27 cellular contexts compared by ENCODE assay signal in the genomic region with DNA sequence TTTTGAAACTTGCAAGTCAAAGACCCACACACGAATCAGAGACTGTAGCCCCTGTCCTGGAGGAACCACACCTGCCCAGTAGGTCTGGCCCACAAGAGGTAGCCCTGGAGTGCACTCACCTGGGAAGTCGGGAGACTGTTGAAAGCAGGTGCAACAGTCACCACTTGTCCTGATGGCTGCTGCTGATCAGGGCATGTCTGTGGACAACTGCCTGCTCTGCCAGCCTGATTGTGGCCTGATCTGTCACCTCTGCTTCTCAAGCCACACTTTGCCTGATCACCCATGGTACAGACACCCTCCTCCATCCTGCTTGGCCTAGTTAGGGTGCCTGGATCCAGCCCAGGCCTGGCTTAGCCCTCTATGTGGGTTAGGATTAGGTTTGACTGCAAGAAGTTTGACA.
DNase-seq lines count a peak whose midpoint lies in the region; ATAC-seq, FAIRE-seq and TF ChIP-seq lines count a peak whose summit lies in the region.
"Had no signal": no experiment of that assay in that cellular context is flagged by ENCODE, and none has a peak within 500 bp of the region (broad histone marks: within the 10 kb centered on the region; RNA-seq: fewer than 3 reads in every experiment).

No MANE protein-coding gene starts in this region.

- no peak overlapping the region for H2BK120ac ChIP-seq in mesenchymal stem cell (ENCODE audit: low read depth, low read length)

- H2BK12ac ChIP-seq in mesenchymal stem cell (ENCODE audit: low read length in 2 of 2), result peak overlapping the region in 1 of 2 experiments; percentile 87

- H2BK15ac ChIP-seq in mesenchymal stem cell (ENCODE audit: low read depth, poor library complexity, severe bottlenecking), result no peak overlapping the region

- TF ChIP-seq CTCF in A549 (IDR thresholded peaks at IDR 0.05), result no peak
- TF ChIP-seq CTCF in HCT116 (IDR thresholded peaks at IDR 0.05 in 2 of 3, conservative IDR thresholded peaks at IDR 0.05 in 1 of 3; ENCODE audit: borderline replicate concordance in 1 of 3, insufficient read depth in 1 of 3, low read depth in 2 of 3, low read length in 2 of 3), result no peak
- TF ChIP-seq CTCF in brain (conservative IDR thresholded peaks at IDR 0.05), result no peak
- TF ChIP-seq CTCF in endodermal cell (conservative IDR thresholded peaks at IDR 0.05), result no peak

- H3K4me1 ChIP-seq in A549 (peaks cover 16% of the 10 kb centered on the region), HCT116 (ENCODE audit: control insufficient read depth in 1 of 2, insufficient read depth in 2 of 2, low read length in 2 of 2) (peaks cover 7 to 18% of the 10 kb centered on the region in 2 experiments), mesenchymal stem cell (ENCODE audit: control insufficient read depth, insufficient read depth, low read depth, low read length) (peaks cover 16% of the 10 kb centered on the region), endodermal cell (ENCODE audit: control insufficient read depth, insufficient read depth, low read length) (peaks cover 5% of the 10 kb centered on the region)

- WGBS in A549 (ENCODE audit: missing lambda C conversion rate), result 89% methylated on average over 2 of the region's 2 CpGs
- 100% methylated on average over 2 of the region's 2 CpGs for WGBS in mesenchymal stem cell
- WGBS in endodermal cell (ENCODE audit: insufficient coverage in 1 of 2, insufficient read length in 1 of 2), 2 experiments, result 92 to 100% methylated on average over 2 of the region's 2 CpGs

- CTCF ChIA-PET in A549 (lab: Yijun Ruan, JAX) (interaction anchor here (1.0 to 2.5 kb wide), 6 partner anchors 9 to 332 kb away, joined by 3 to 8 read pairs (median 4); no protein-coding TSS in a partner anchor), HCT116 (lab: Charles Lee) (no interaction called here)
- CTCF ChIA-PET in activated CD4-positive, alpha-beta T cell treated with anti-CD3 and anti-CD28 coated beads for 36 hours (lab: Charles Lee), result interaction anchor here (1.0 kb wide), 1 partner anchor 17 kb away, joined by 3 read pairs; no protein-coding TSS in a partner anchor

- H2AK5ac ChIP-seq in mesenchymal stem cell (ENCODE audit: low read length, severe bottlenecking), result peak overlapping the region; percentile 89

- H3K4me2 ChIP-seq in A549 (peak overlapping the region; percentile 50), HCT116 (ENCODE audit: low read length) (peak overlapping the region; percentile 41; the same call in 1 of the 2 replicates), mesenchymal stem cell (ENCODE audit: low read length, poor library complexity, severe bottlenecking) (no peak overlapping the region)

- H3K9me3 Mint-ChIP-seq in brain, result no peaks in the 10 kb centered on the region
- no peaks in the 10 kb centered on the region for H3K9me3 Mint-ChIP-seq in activated CD4-positive, alpha-beta T cell treated with anti-CD3 and anti-CD28 coated beads for 36 hours (ENCODE audit: low read depth)
- no peaks in the 10 kb centered on the region for H3K9me3 Mint-ChIP-seq in endodermal cell
- H3K9me3 Mint-ChIP-seq: activated CD4-positive, alpha-beta T cell treated with anti-CD3 and anti-CD28 coated beads, Interleukin-2, amount 10 ng/mL, durations not matched to agents 24 days and 14 days; natural killer cell; stimulated activated effector memory CD8-positive, alpha-beta T cell treated with anti-CD3 and anti-CD28 coated beads, Interleukin-12 subunit alpha, Interleukin-12 subunit beta, amount 100 ng/mL, for 72 hours had no signal

- H3K4me3 ChIP-seq in A549 (no peak overlapping the region), HCT116 (replicated peaks in 1 of 2; ENCODE audit: low read depth in 1 of 2, low read length in 2 of 2) (no peak overlapping the region), mesenchymal stem cell (ENCODE audit: insufficient read depth in 1 of 2, low read depth in 1 of 2, low read length in 2 of 2) (no peak overlapping the region), endodermal cell (ENCODE audit: low read length) (no peak overlapping the region)

- H3K27me3 Mint-ChIP-seq in brain (peaks cover 40% of the 10 kb centered on the region), endodermal cell (ENCODE audit: insufficient read depth) (peaks cover 2% of the 10 kb centered on the region)
- H3K27me3 Mint-ChIP-seq in activated CD4-positive, alpha-beta T cell treated with anti-CD3 and anti-CD28 coated beads for 36 hours, result no peaks in the 10 kb centered on the region

- ATAC-seq in A549 (peak in 1 of 2 experiments; percentile 14; a peak in 3 of 6 replicates), HCT116 (peak; percentile 20), HG03571 (IDR thresholded peaks at IDR 0.05; ENCODE audit: unreplicated experiment) (no peak)
- no peak for ATAC-seq in activated CD4-positive, alpha-beta T cell treated with anti-CD3 and anti-CD28 coated beads for 36 hours
- ATAC-seq: left lobe of liver, natural killer cell had no signal

- H3K9me3 ChIP-seq in A549 (no peaks in the 10 kb centered on the region), HCT116 (ENCODE audit: control insufficient read depth in 1 of 2, insufficient read depth in 1 of 2, low read depth in 1 of 2, low read length in 2 of 2) (no peaks in the 10 kb centered on the region), mesenchymal stem cell (ENCODE audit: control insufficient read depth, low read length) (no peaks in the 10 kb centered on the region), endodermal cell (ENCODE audit: control insufficient read depth, low read length) (no peaks in the 10 kb centered on the region)

- no peaks in the 10 kb centered on the region for H3K9me2 ChIP-seq in HCT116 (ENCODE audit: insufficient read depth)

- TF ChIP-seq RAD21 in A549 (conservative IDR thresholded peaks at IDR 0.05 in 1 of 2, IDR thresholded peaks at IDR 0.05 in 1 of 2) (no peak), HCT116 (IDR thresholded peaks at IDR 0.05; ENCODE audit: low read depth) (no peak)

- no peak overlapping the region for H3K4ac ChIP-seq in mesenchymal stem cell (ENCODE audit: low read depth in 1 of 2, low read length in 2 of 2)

- H3K14ac ChIP-seq in mesenchymal stem cell (ENCODE audit: low read length in 2 of 2), result no peak overlapping the region

- POLR2A ChIA-PET in A549 (lab: Yijun Ruan, JAX), result no interaction called here
- POLR2A ChIA-PET in HCT116 (lab: Charles Lee), result no interaction called here
- POLR2A ChIA-PET in activated CD4-positive, alpha-beta T cell treated with anti-CD3 and anti-CD28 coated beads for 36 hours (lab: Charles Lee), result interaction anchor here (0.6 kb wide), 2 partner anchors 19 to 767 kb away, joined by 3 to 12 read pairs; no protein-coding TSS in a partner anchor

- H3K18ac ChIP-seq in mesenchymal stem cell (ENCODE audit: low read depth in 1 of 2, low read length in 2 of 2), result no peak overlapping the region

- H3K79me2 ChIP-seq in HCT116 (ENCODE audit: insufficient read depth, low read length), result no peaks in the 10 kb centered on the region

- no peak for FAIRE-seq in A549 (lab: Jason Lieb, UNC)
- FAIRE-seq: colon had no signal

- TF ChIP-seq POLR2A in A549 (IDR thresholded peaks at IDR 0.05; ENCODE audit: low read length) (no peak), HCT116 (IDR thresholded peaks at IDR 0.05; ENCODE audit: borderline replicate concordance, extremely low read depth, insufficient read depth, insufficient read length) (no peak)

- no peak overlapping the region for H3K4me3 Mint-ChIP-seq in brain
- H3K4me3 Mint-ChIP-seq in activated CD4-positive, alpha-beta T cell treated with anti-CD3 and anti-CD28 coated beads for 36 hours, result no peak overlapping the region
- no peak overlapping the region for H3K4me3 Mint-ChIP-seq in endodermal cell
- H3K4me3 Mint-ChIP-seq: activated CD4-positive, alpha-beta T cell treated with anti-CD3 and anti-CD28 coated beads, Interleukin-2, amount 10 ng/mL, durations not matched to agents 24 days and 14 days; natural killer cell; stimulated activated effector memory CD8-positive, alpha-beta T cell treated with anti-CD3 and anti-CD28 coated beads, Interleukin-12 subunit alpha, Interleukin-12 subunit beta, amount 100 ng/mL, for 72 hours had no signal

- H2BK5ac ChIP-seq in mesenchymal stem cell (ENCODE audit: low read depth, low read length, poor library complexity, severe bottlenecking), result no peak overlapping the region

- no peak overlapping the region for H3K23ac ChIP-seq in mesenchymal stem cell (ENCODE audit: low read length in 2 of 2)

- no TSS peak for BruUV-seq in HCT116 (replicated peaks; lab: Mats Ljungman, UMichigan)

- H3K27ac ChIP-seq in A549 (peak overlapping the region; percentile 51 to 78; a peak in 4 of 6 replicates), HCT116 (ENCODE audit: low read depth, low read length) (no peak overlapping the region), mesenchymal stem cell (ENCODE audit: low read length, poor library complexity, severe bottlenecking) (peak overlapping the region; percentile 53), endodermal cell (ENCODE audit: low read depth, low read length) (no peak overlapping the region)
- H3K27ac ChIP-seq: C4-2B, foreskin keratinocyte, VCaP had no signal

- no peaks in the 10 kb centered on the region for H3K79me1 ChIP-seq in mesenchymal stem cell (replicated peaks; ENCODE audit: low read length, poor library complexity, severe bottlenecking)

- H3K36me3 Mint-ChIP-seq in brain, result no peaks in the 10 kb centered on the region
- H3K36me3 Mint-ChIP-seq in activated CD4-positive, alpha-beta T cell treated with anti-CD3 and anti-CD28 coated beads for 36 hours (ENCODE audit: low read depth), result no peaks in the 10 kb centered on the region
- no peaks in the 10 kb centered on the region for H3K36me3 Mint-ChIP-seq in endodermal cell (ENCODE audit: low read depth)
- H3K36me3 Mint-ChIP-seq: natural killer cell; stimulated activated effector memory CD8-positive, alpha-beta T cell treated with anti-CD3 and anti-CD28 coated beads, Interleukin-12 subunit alpha, Interleukin-12 subunit beta, amount 100 ng/mL, for 72 hours had no signal

- no peak overlapping the region for H4K91ac ChIP-seq in mesenchymal stem cell (ENCODE audit: low read length)

- DNase-seq in A549 (ENCODE audit: low read depth in 1 of 2, low spot score in 1 of 2) (no peak), HCT116 (ENCODE audit: low read depth, low spot score) (no peak), mesenchymal stem cell (no peak), foreskin melanocyte (no peak), endodermal cell (no peak)
- no peak for DNase-seq in activated CD4-positive, alpha-beta T cell treated with anti-CD3 and anti-CD28 coated beads for 36 hours
- DNase-seq: activated CD4-positive, alpha-beta T cell treated with anti-CD3 and anti-CD28 coated beads, Interleukin-2, amount 10 ng/mL, durations not matched to agents 24 days and 14 days; activated naive CD4-positive, alpha-beta T cell treated with Interleukin-2 at 50 U/mL for 16 hours; effector CD8-positive, alpha-beta T cell; hippocampal formation; KBM-7; midbrain; MM.1S; natural killer cell; NCI-H2029 treated with DMSO at 0.1 percent for 48 hours; NCI-H2227 treated with DMSO at 0.1 percent for 48 hours; NCI-H748 treated with DMSO at 0.1 percent for 48 hours; SHP77 treated with DMSO at 0.1 percent for 48 hours; stimulated activated CD4-positive, alpha-beta T cell treated with anti-CD3 and anti-CD28 coated beads, Interleukin-4, amount 100 ng/mL, for 1 hour had no signal

- intact Hi-C loops in HCT116 (cut with micrococcal nuclease), result no loop called here
- intact Hi-C loops in activated CD4-positive, alpha-beta T cell treated with anti-CD3 and anti-CD28 coated beads for 36 hours (cut with DNase I, micrococcal nuclease), result no loop called here

- H3K36me3 ChIP-seq in HCT116 (ENCODE audit: control insufficient read depth in 1 of 2, insufficient read depth in 2 of 2, low read length in 2 of 2), result no peaks in the 10 kb centered on the region
- no peaks in the 10 kb centered on the region for H3K36me3 ChIP-seq in mesenchymal stem cell (ENCODE audit: control insufficient read depth in 1 of 2, insufficient read depth in 2 of 2, low read depth in 1 of 2, low read length in 2 of 2)
- no peaks in the 10 kb centered on the region for H3K36me3 ChIP-seq in endodermal cell (ENCODE audit: control insufficient read depth, insufficient read depth, low read length)

- RAD21 ChIA-PET in HCT116 (lab: Charles Lee; ENCODE audit: low non-redundant PET in 1 of 2, low total read pairs in 2 of 2, uncharacterized antibody in 2 of 2, unreplicated experiment in 2 of 2), result no interaction called here

- peaks cover 15% of the 10 kb centered on the region for H3K4me1 Mint-ChIP-seq in brain
- peaks cover 4% of the 10 kb centered on the region for H3K4me1 Mint-ChIP-seq in activated CD4-positive, alpha-beta T cell treated with anti-CD3 and anti-CD28 coated beads for 36 hours
- H3K4me1 Mint-ChIP-seq in endodermal cell, result peaks cover 12% of the 10 kb centered on the region
- H3K4me1 Mint-ChIP-seq: natural killer cell; stimulated activated effector memory CD8-positive, alpha-beta T cell treated with anti-CD3 and anti-CD28 coated beads, Interleukin-12 subunit alpha, Interleukin-12 subunit beta, amount 100 ng/mL, for 72 hours had no signal

- no peak overlapping the region for H4K8ac ChIP-seq in mesenchymal stem cell (ENCODE audit: low read length)

- H2AFZ ChIP-seq in HCT116 (ENCODE audit: low read depth, low read length, poor library complexity, severe bottlenecking) (peak overlapping the region; percentile 48), mesenchymal stem cell (ENCODE audit: low read depth, low read length) (no peak overlapping the region)

- no peaks in the 10 kb centered on the region for H4K20me1 ChIP-seq in HCT116 (ENCODE audit: insufficient read depth)

- H3K9ac ChIP-seq in HCT116 (ENCODE audit: low read length) (no peak overlapping the region), mesenchymal stem cell (ENCODE audit: low read length) (no peak overlapping the region), endodermal cell (ENCODE audit: extremely low read depth, low read length, poor library complexity, severe bottlenecking) (no peak overlapping the region)

- no peaks in the 10 kb centered on the region for H3K27me3 ChIP-seq in HCT116 (ENCODE audit: insufficient read depth, low read length)
- H3K27me3 ChIP-seq in mesenchymal stem cell (ENCODE audit: control insufficient read depth in 1 of 2, insufficient read depth in 1 of 2, low read length in 2 of 2), result no peaks in the 10 kb centered on the region
- H3K27me3 ChIP-seq in endodermal cell (ENCODE audit: control insufficient read depth, insufficient read depth, low read length, poor library complexity, severe bottlenecking), result no peaks in the 10 kb centered on the region
- H3K27me3 ChIP-seq: foreskin keratinocyte had no signal

- H3K27ac Mint-ChIP-seq in brain, result peak overlapping the region in 3 of 5 experiments; percentile 46 to 76 (median 67)
- no peak overlapping the region for H3K27ac Mint-ChIP-seq in activated CD4-positive, alpha-beta T cell treated with anti-CD3 and anti-CD28 coated beads for 36 hours
- no peak overlapping the region for H3K27ac Mint-ChIP-seq in endodermal cell
- H3K27ac Mint-ChIP-seq: activated CD4-positive, alpha-beta T cell treated with anti-CD3 and anti-CD28 coated beads, Interleukin-2, amount 10 ng/mL, durations not matched to agents 24 days and 14 days; natural killer cell had no signal

- TF ChIP-seq EP300 in A549 (IDR thresholded peaks at IDR 0.05), result no peak

Comparison
In these comparisons a context has a peak if more than half of its experiments do, and no peak if none do; other contexts are left out.
1. H3K27ac ChIP-seq: peak in A549 (2 of 2) and mesenchymal stem cell (single experiment); none in HCT116 (single experiment) and endodermal cell (single experiment).
2. H3K27ac Mint-ChIP-seq: peak in brain (3 of 5); none in activated CD4-positive, alpha-beta T cell treated with anti-CD3 and anti-CD28 coated beads for 36 hours (single experiment) and endodermal cell (single experiment).